In the genomic region with DNA sequence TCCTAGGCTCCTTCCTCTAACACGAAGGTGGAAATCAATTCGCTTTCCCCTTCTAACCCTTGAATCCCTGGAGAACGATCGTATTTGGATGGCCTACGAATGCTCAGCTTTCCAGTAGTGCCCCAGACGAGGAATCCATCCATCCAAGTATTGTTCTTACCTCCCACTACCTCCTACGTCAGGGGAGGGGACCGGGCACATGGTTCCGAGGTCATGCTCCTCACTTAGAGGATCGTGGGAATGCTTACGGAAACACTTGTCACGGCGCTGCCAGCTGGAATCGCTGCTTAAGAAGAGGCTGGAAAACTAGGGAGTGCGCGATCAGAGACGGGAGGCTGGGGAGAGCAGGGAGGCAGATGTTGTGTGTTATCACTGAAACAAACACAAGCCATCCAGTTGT, we compare ENCODE assay signal across 10 cellular contexts. TPM values are rescaled to one million over a fixed set of nuclear protein-coding genes. Genes with fewer than 3 reads are reported as not detected.
A peak's percentile ranks its signal among the peaks of the same experiment; 100 is the strongest.
DNase-seq lines count a peak whose midpoint lies in the region; ATAC-seq, FAIRE-seq and TF ChIP-seq lines count a peak whose summit lies in the region.
"Had no signal": no experiment of that assay in that cellular context is flagged by ENCODE, and none has a peak within 500 bp of the region (broad histone marks: within the 10 kb centered on the region; RNA-seq: fewer than 3 reads in every experiment).

No MANE protein-coding gene starts in this region.

- WGBS in pancreas, 2 donors: 84 to 85% methylated on average over 17 of the region's 17 CpGs

- ATAC-seq in Right ventricle myocardium inferior (peak; percentile 71), pancreas (peak in 2 of 4 donors; percentile 5 to 11), HG03442 (IDR thresholded peaks at IDR 0.05; ENCODE audit: unreplicated experiment) (no peak)

- H3K9ac ChIP-seq in adipocyte (ENCODE audit: low read length): peak overlapping the region; percentile 9

- POLR2A ChIA-PET in A673 (lab: Charles Lee; ENCODE audit: low non-redundant PET): interaction anchor here (0.7 kb wide), 1 partner anchor 23 kb away, joined by 3 read pairs; no protein-coding TSS in a partner anchor

- CTCF ChIA-PET in A673 (lab: Charles Lee): no interaction called here

- H3K36me3 ChIP-seq in A673 (ENCODE audit: insufficient read depth, low read length, poor library complexity, severe bottlenecking) (no peaks in the 10 kb centered on the region), adipocyte (ENCODE audit: control insufficient read depth, insufficient read depth, low read length, severe bottlenecking) (no peaks in the 10 kb centered on the region), pancreas (no peaks in the 10 kb centered on the region)

- no peak overlapping the region for H3K4me3 ChIP-seq in A673 (ENCODE audit: low read depth, low read length, poor library complexity, severe bottlenecking)
- no peak overlapping the region for H3K4me3 ChIP-seq in adipocyte (ENCODE audit: low read length)
- H3K4me3 ChIP-seq in pancreas: no peak overlapping the region

- FAIRE-seq in pancreas (lab: Jason Lieb, UNC): no peak

- H3K27ac ChIP-seq in A673 (ENCODE audit: low read depth, low read length, poor library complexity, severe bottlenecking) (peak overlapping the region; percentile 66), pancreas (peak overlapping the region in 3 of 4 donors; percentile 29 to 53 (median 50))

- H3K4me1 ChIP-seq in A673 (ENCODE audit: insufficient read depth, low read length, poor library complexity, severe bottlenecking) (peaks cover 100% of the 10 kb centered on the region), adipocyte (ENCODE audit: control insufficient read depth, insufficient read depth, low read length) (peaks cover 89% of the 10 kb centered on the region), pancreas (peaks cover 0 to 41% (median 11%) of the 10 kb centered on the region in 3 donors)

- intact Hi-C loops in A673 (cut with micrococcal nuclease; ENCODE audit: unreplicated experiment): no loop called here
- intact Hi-C loops in Right ventricle myocardium inferior (cut with DNase I): loop anchor here (5.0 kb wide), 2 partner anchors 36 to 49 kb away; partner anchors contain the start of gene CAPZB
- intact Hi-C loops in pancreas (cut with DNase I): no loop called here

- DNase-seq in A673 (ENCODE audit: low spot score) (no peak), adipocyte (ENCODE audit: low read depth) (no peak), Right ventricle myocardium inferior (ENCODE audit: missing footprints) (peak; percentile 91), pancreas (no peak), SKM-1 (lab: John Stamatoyannopoulos, UW; ENCODE audit: unreplicated experiment) (no peak), DMS153 (lab: John Stamatoyannopoulos, UW) (no peak)
- DNase-seq in activated CD8-positive, alpha-beta memory T cell treated with anti-CD3 and anti-CD28 coated beads, Interleukin-2, amount 50 U/mL, for 4 hours: no peak
- DNase-seq: NCI-H1092 had no signal

- no TSS peak for BruUV-seq in A673 (replicated peaks; lab: Mats Ljungman, UMichigan)

- H3K27me3 ChIP-seq in A673 (replicated peaks; ENCODE audit: insufficient read depth, low read depth, low read length, poor library complexity) (no peaks in the 10 kb centered on the region), adipocyte (replicated peaks; ENCODE audit: control insufficient read depth, insufficient read depth, low read length) (no peaks in the 10 kb centered on the region), pancreas (no peaks in the 10 kb centered on the region)
- H3K27me3 ChIP-seq: BLaER1 treated with 17β-estradiol and CSF1 and Interleukin-3, amounts not matched to agents 10 nM and 100 nM had no signal

- no peaks in the 10 kb centered on the region for H3K9me3 ChIP-seq in A673 (ENCODE audit: low read depth, low read length, poor library complexity, severe bottlenecking)
- H3K9me3 ChIP-seq in adipocyte (ENCODE audit: control insufficient read depth, low read length): no peaks in the 10 kb centered on the region
- H3K9me3 ChIP-seq in pancreas: no peaks in the 10 kb centered on the region
- H3K9me3 ChIP-seq: BLaER1 treated with 17β-estradiol and CSF1 and Interleukin-3, amounts not matched to agents 10 nM and 100 nM had no signal

- no peak for TF ChIP-seq CTCF in A673 (conservative IDR thresholded peaks at IDR 0.05; ENCODE audit: low read depth, low read length)
- no peak for TF ChIP-seq CTCF in pancreas (IDR thresholded peaks at IDR 0.05)

RNA-seq across cellular contexts. Expression of gene CAPZB, which starts 47.4 kb away (rescaled TPM):
- total RNA-seq in A673 (2021): 206 and 214 TPM in 2 replicates
- 267 TPM for total RNA-seq in Right ventricle myocardium inferior
- 100 to 1,000 TPM in 2 of 6 donors, 10 to 100 TPM in 4; 43.2 to 124 (median 69.3) TPM for total RNA-seq in pancreas
- polyA plus RNA-seq in pancreas: 100 to 1,000 TPM in 1 of 2 donors, 10 to 100 TPM in 1; 71.8 to 116 TPM
